ENCODE assay signal across 20 cellular contexts in genomic region chr7:55181774-55182173, GRCh38.
A peak's percentile ranks its signal among the peaks of the same experiment; 100 is the strongest.
DNase-seq lines count a peak whose midpoint lies in the region; ATAC-seq, FAIRE-seq and TF ChIP-seq lines count a peak whose summit lies in the region.
"Had no signal": no experiment of that assay in that cellular context is flagged by ENCODE, and none has a peak within 500 bp of the region (broad histone marks: within the 10 kb centered on the region; RNA-seq: fewer than 3 reads in every experiment).

No MANE protein-coding gene starts in this region.

- no peak for TF ChIP-seq RAD21 in liver (IDR thresholded peaks at IDR 0.05)

- H3K9me3 ChIP-seq in liver (ENCODE audit: control insufficient read depth in 4 of 4, low read length in 3 of 4) (no peaks in the 10 kb centered on the region), small intestine (ENCODE audit: control insufficient read depth, low read depth) (no peaks in the 10 kb centered on the region)

- H3K27ac ChIP-seq in liver (ENCODE audit: low read depth in 1 of 2, low read length in 2 of 2) (peak overlapping the region; percentile 15 to 35), small intestine (ENCODE audit: low read depth in 1 of 2, low read length in 1 of 2) (peak overlapping the region in 1 of 2 donors; percentile 43)
- H3K27ac ChIP-seq: GM23248, PC-9 had no signal

- peak overlapping the region in 3 of 5 experiments; percentile 21 to 66 (median 25) for H3K27ac Mint-ChIP-seq in brain
- H3K27ac Mint-ChIP-seq: CD14-positive monocyte had no signal

- 0 out of 2 replicates have a peak, but pooled peaks have one; percentile 1 for TF ChIP-seq CTCF in LNCaP clone FGC (IDR thresholded peaks at IDR 0.05; ENCODE audit: control insufficient read depth, extremely low read depth, insufficient read depth)
- no peak for TF ChIP-seq CTCF in brain (conservative IDR thresholded peaks at IDR 0.05)
- no peak for TF ChIP-seq CTCF in liver (IDR thresholded peaks at IDR 0.05; ENCODE audit: low read depth, low read length, missing input control)

- no peak overlapping the region for H3K4me3 Mint-ChIP-seq in brain
- H3K4me3 Mint-ChIP-seq: CD14-positive monocyte had no signal

- 95% methylated on average over 4 of the region's 4 CpGs for WGBS in liver
- WGBS in small intestine, 3 donors = 43 to 65% (median 64%) methylated on average over 4 of the region's 4 CpGs

- no peaks in the 10 kb centered on the region for H3K9me3 Mint-ChIP-seq in brain

- H3K27me3 ChIP-seq in liver (ENCODE audit: control insufficient read depth in 4 of 4, insufficient read depth in 4 of 4, low read length in 3 of 4) = no peaks in the 10 kb centered on the region
- H3K27me3 ChIP-seq in small intestine (ENCODE audit: control insufficient read depth in 2 of 2, insufficient read depth in 2 of 2, low read length in 2 of 2) = no peaks in the 10 kb centered on the region

- no peak for ATAC-seq in HG02970 (IDR thresholded peaks at IDR 0.05; ENCODE audit: low FRiP score, unreplicated experiment)
- ATAC-seq: K562, Right ventricle myocardium inferior had no signal

- peaks cover 12% of the 10 kb centered on the region for H3K36me3 Mint-ChIP-seq in brain
- H3K36me3 Mint-ChIP-seq: CD14-positive monocyte had no signal

- peaks cover 17 to 43% (median 31%) of the 10 kb centered on the region in 4 donors for H3K36me3 ChIP-seq in liver (ENCODE audit: control insufficient read depth in 4 of 4, insufficient read depth in 3 of 4, low read depth in 1 of 4, low read length in 3 of 4)
- no peaks in the 10 kb centered on the region for H3K36me3 ChIP-seq in small intestine (ENCODE audit: control insufficient read depth in 2 of 2, insufficient read depth in 2 of 2, low read length in 2 of 2)

- no peak overlapping the region for H3K9ac ChIP-seq in liver (ENCODE audit: low read depth in 1 of 2, low read length in 2 of 2)
- H3K9ac ChIP-seq: GM23248 had no signal

- no peak for FAIRE-seq in small intestine (lab: Jason Lieb, UNC)
- FAIRE-seq: K562 had no signal

- H3K4me1 Mint-ChIP-seq in brain = peaks cover 50% of the 10 kb centered on the region
- H3K4me1 Mint-ChIP-seq: CD14-positive monocyte had no signal

- H3K4me3 ChIP-seq in LNCaP clone FGC (ENCODE audit: low read depth, low read length) (peak overlapping the region; percentile 42), liver (ENCODE audit: low read depth in 1 of 3, low read length in 3 of 3) (no peak overlapping the region), small intestine (ENCODE audit: low read depth in 1 of 2, low read length in 2 of 2) (no peak overlapping the region)
- H3K4me3 ChIP-seq: GM23248, K562, PC-9 had no signal

- DNase-seq in LNCaP clone FGC (ENCODE audit: low read depth) (no peak), small intestine (peak; percentile 38), T-helper 2 cell (no peak), KG1 (lab: John Stamatoyannopoulos, UW) (no peak), mucosa of gallbladder (ENCODE audit: low spot score) (no peak)
- DNase-seq: AML-193, COR-L47, GDM1, GM23248, HCEC 1CT, MV-4-11, NCI-H1694 treated with DMSO at 0.1 percent for 48 hours, NCI-H82, PC-9 had no signal

- H3K4me1 ChIP-seq in liver (ENCODE audit: control insufficient read depth in 4 of 4, insufficient read depth in 4 of 4, low read length in 3 of 4) = peaks cover 9 to 46% (median 29%) of the 10 kb centered on the region in 4 donors
- H3K4me1 ChIP-seq in small intestine (ENCODE audit: control insufficient read depth in 2 of 2, insufficient read depth in 1 of 2, low read depth in 1 of 2, low read length in 1 of 2) = peaks cover 0 to 12% of the 10 kb centered on the region in 2 donors

- H3K27me3 Mint-ChIP-seq in brain = peaks cover 4% of the 10 kb centered on the region

TF ChIP-seq in liver, 16 proteins besides CTCF, POLR2A, EP300 and RAD21:
- TF ChIP-seq RXRA (IDR thresholded peaks at IDR 0.05) (no peak), GABPA (IDR thresholded peaks at IDR 0.05 in 1 of 2, conservative IDR thresholded peaks at IDR 0.05 in 1 of 2) (no peak), HNF4A (conservative IDR thresholded peaks at IDR 0.05) (no peak), EGR1 (IDR thresholded peaks at IDR 0.05; ENCODE audit: low read depth in 2 of 2) (no peak), ATF3 (IDR thresholded peaks at IDR 0.05) (no peak), SP1 (IDR thresholded peaks at IDR 0.05) (no peak), FOXA2 (IDR thresholded peaks at IDR 0.05) (no peak), FOXA1 (IDR thresholded peaks at IDR 0.05) (no peak), ZBTB33 (IDR thresholded peaks at IDR 0.05) (no peak), TAF1 (conservative IDR thresholded peaks at IDR 0.05) (no peak), REST (IDR thresholded peaks at IDR 0.05) (no peak), NR2F2 (IDR thresholded peaks at IDR 0.05) (no peak), YY1 (IDR thresholded peaks at IDR 0.05) (no peak), HNF4G (IDR thresholded peaks at IDR 0.05) (no peak), JUND (IDR thresholded peaks at IDR 0.05) (no peak), MAX (IDR thresholded peaks at IDR 0.05) (no peak)
